33 cellular contexts compared by ENCODE assay signal in genomic region chr17:6561446-6561845, GRCh38.
"Had no signal": no experiment of that assay in that cellular context is flagged by ENCODE, and none has a peak within 500 bp of the region (broad histone marks: within the 10 kb centered on the region; RNA-seq: fewer than 3 reads in every experiment).

No MANE protein-coding gene starts in this region.

- H3K9me3 ChIP-seq: MG63 had no signal

- DNase-seq: Karpas-422, Kasumi-1, MG63, MM.1S, MV-4-11, NCI-H1048, NCI-H1092, NCI-H1092 treated with DMSO at 0.1 percent for 48 hours, NCI-H1105, NCI-H1105 treated with DMSO at 0.1 percent for 48 hours, NCI-H1417 treated with DMSO at 0.1 percent for 48 hours, NCI-H1436, NCI-H1436 treated with DMSO at 0.1 percent for 48 hours, NCI-H146, NCI-H1694, NCI-H1694 treated with DMSO at 0.1 percent for 48 hours, NCI-H187, NCI-H187 treated with DMSO at 0.1 percent for 48 hours, NCI-H1930, NCI-H2029, NCI-H2029 treated with DMSO at 0.1 percent for 48 hours, NCI-H2081, NCI-H2081 treated with DMSO at 0.1 percent for 48 hours, NCI-H2107, NCI-H2171, NCI-H2171 treated with DMSO at 0.1 percent for 48 hours, NCI-H2227 treated with DMSO at 0.1 percent for 48 hours, NCI-H226, NCI-H345, NCI-H446, NCI-H446 treated with DMSO at 0.1 percent for 48 hours, NCI-H510A, NCI-H510A treated with DMSO at 0.1 percent for 48 hours had no signal

- H3K36me3 ChIP-seq: MG63 had no signal

- H3K4me3 ChIP-seq: MG63 had no signal

- H3K27me3 ChIP-seq: MG63 had no signal
